11 cellular contexts compared by ENCODE assay signal in the genomic region with DNA sequence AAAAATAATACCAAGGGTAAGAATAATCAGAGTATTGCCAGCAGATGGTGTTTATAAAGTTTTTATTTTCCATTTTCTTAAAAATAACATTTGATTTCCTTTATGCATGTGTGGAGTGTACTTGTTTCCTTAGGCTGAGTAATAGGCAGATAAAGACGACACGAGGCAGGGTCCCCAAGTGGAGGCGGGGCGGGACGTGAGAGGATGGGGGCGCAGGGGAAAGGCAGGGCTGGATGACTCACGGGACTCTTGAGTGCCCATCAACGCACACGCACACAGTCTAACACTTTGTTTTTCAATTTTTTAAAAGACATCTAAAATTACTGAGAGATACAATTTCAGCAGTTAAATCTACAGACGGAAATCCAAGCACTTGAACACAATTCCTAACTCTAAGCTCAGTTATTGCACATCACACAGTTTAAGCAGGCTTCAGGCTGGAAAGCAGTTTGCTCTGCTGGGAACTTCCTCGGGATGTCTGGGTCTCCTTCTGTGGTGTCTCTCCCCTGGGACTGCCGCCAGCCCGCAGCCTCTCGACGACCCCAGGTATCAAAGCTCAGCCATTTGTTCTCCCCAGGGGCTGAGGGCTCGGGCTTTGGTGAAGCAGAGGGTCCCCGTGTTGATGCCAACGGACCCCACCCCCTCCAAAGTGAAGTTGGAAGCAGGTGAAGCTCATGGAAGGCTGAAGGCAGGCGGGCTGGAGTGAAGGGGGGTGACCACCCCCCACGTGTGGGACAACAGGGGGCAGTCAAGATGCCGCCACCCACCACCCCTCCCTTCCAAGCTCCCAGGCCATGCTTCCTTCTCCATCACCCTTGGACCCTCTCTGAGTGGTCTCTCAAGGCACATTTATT. TPM values are rescaled to one million over a fixed set of nuclear protein-coding genes. Genes with fewer than 3 reads are reported as not detected.
DNase-seq lines count a peak whose midpoint lies in the region; ATAC-seq and TF ChIP-seq lines count a peak whose summit lies in the region.
"Had no signal": no experiment of that assay in that cellular context is flagged by ENCODE, and none has a peak within 500 bp of the region (broad histone marks: within the 10 kb centered on the region; RNA-seq: fewer than 3 reads in every experiment).

No MANE protein-coding gene starts in this region.

- intact Hi-C loops in mucosa of descending colon (cut with DNase I, micrococcal nuclease), result no loop called here

- TF ChIP-seq CTCF in mucosa of descending colon (IDR thresholded peaks at IDR 0.05), result no peak

- H3K9me3 ChIP-seq in mucosa of descending colon, result no peaks in the 10 kb centered on the region
- H3K9me3 ChIP-seq: lower lobe of right lung had no signal

- peak; percentile 47 for DNase-seq in activated CD8-positive, alpha-beta memory T cell treated with anti-CD3 and anti-CD28 coated beads, Interleukin-2, amount 50 U/mL, for 1 hour (ENCODE audit: extremely low read depth)
- no peak for DNase-seq in activated CD8-positive, alpha-beta memory T cell treated with anti-CD3 and anti-CD28 coated beads for 24 hours
- DNase-seq in activated CD4-positive, alpha-beta T cell treated with anti-CD3 and anti-CD28 coated beads, Interleukin-2, amount 50 U/mL, for 4 hours, result peak; percentile 49 to 60
- DNase-seq in central memory CD4-positive, alpha-beta T cell, result peak; percentile 29
- DNase-seq in stimulated activated CD8-positive, alpha-beta memory T cell treated with anti-CD3 and anti-CD28 coated beads, Interleukin-12 subunit alpha, Interleukin-12 subunit beta, amount 100 ng/mL, for 4 hours (ENCODE audit: low read depth), result peak; percentile 50
- DNase-seq in H4 (ENCODE audit: low spot score) (no peak), mucosa of descending colon (no peak)
- DNase-seq: lower lobe of right lung, NCI-H1092 treated with DMSO at 0.1 percent for 48 hours, T-helper 1 cell had no signal

- no peak for ATAC-seq in mucosa of descending colon
- no peak for ATAC-seq in HG02852 (IDR thresholded peaks at IDR 0.05; ENCODE audit: unreplicated experiment)
- ATAC-seq: lower lobe of right lung had no signal

- H3K4me3 ChIP-seq in mucosa of descending colon, result no peak overlapping the region
- H3K4me3 ChIP-seq: lower lobe of right lung had no signal

- H3K4me1 ChIP-seq in mucosa of descending colon (ENCODE audit: low read depth), result no peaks in the 10 kb centered on the region
- H3K4me1 ChIP-seq: lower lobe of right lung had no signal

- no peaks in the 10 kb centered on the region for H3K36me3 ChIP-seq in mucosa of descending colon (ENCODE audit: low read depth)
- H3K36me3 ChIP-seq: lower lobe of right lung had no signal

RNA-seq across cellular contexts. Expression of gene SPOCK2, which starts 29.1 kb away (rescaled TPM):
- 0.27 and 0.29 TPM in 2 replicates for total RNA-seq in H4 (2014; rRNA removed; shearing (Covaris generic))
- 10 to 100 TPM in 1 of 3 donors, 1 to 10 TPM in 2; 3.1 to 12.3 (median 7.4) TPM for total RNA-seq in mucosa of descending colon

Comparison
In these comparisons a context has a peak if more than half of its experiments do, and no peak if none do; other contexts are left out.
1. DNase-seq: peak in activated CD8-positive, alpha-beta memory T cell treated with anti-CD3 and anti-CD28 coated beads, Interleukin-2, amount 50 U/mL, for 1 hour (single experiment), activated CD4-positive, alpha-beta T cell treated with anti-CD3 and anti-CD28 coated beads, Interleukin-2, amount 50 U/mL, for 4 hours (2 of 2), central memory CD4-positive, alpha-beta T cell (single experiment) and stimulated activated CD8-positive, alpha-beta memory T cell treated with anti-CD3 and anti-CD28 coated beads, Interleukin-12 subunit alpha, Interleukin-12 subunit beta, amount 100 ng/mL, for 4 hours (single experiment); none in activated CD8-positive, alpha-beta memory T cell treated with anti-CD3 and anti-CD28 coated beads for 24 hours (single experiment), H4 (single experiment) and mucosa of descending colon (0 of 3).